ENCODE assay signal across 32 cellular contexts in the genomic region with DNA sequence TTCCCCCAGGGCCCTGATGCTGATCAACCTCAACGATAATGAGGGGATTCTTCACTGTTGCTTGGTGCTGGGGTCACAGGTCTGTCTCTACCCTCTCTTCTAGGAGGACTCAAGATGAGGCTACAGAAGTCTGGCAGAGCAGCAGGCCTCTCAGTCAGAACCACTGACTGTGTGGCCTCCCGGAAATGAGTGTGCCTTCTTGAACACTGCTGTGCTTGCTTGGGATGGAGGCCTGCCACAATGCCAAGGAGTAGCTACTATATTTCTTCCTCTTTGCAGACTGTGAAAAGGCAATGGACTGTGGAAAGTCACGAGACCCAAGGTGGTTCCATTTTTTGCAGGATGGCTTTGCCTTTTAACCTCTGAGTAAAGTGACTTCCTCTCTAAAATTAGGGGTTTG. TPM values are rescaled to one million over a fixed set of nuclear protein-coding genes. Genes with fewer than 3 reads are reported as not detected.
"Had no signal": no experiment of that assay in that cellular context is flagged by ENCODE, and none has a peak within 500 bp of the region (broad histone marks: within the 10 kb centered on the region; RNA-seq: fewer than 3 reads in every experiment).

No MANE protein-coding gene starts in this region.

- H3K9me3 ChIP-seq: left ventricle myocardium inferior, neutrophil, ovary, right atrium auricular region, right lobe of liver, testis, thyroid gland, transverse colon, upper lobe of left lung, vagina had no signal

- H3K36me3 Mint-ChIP-seq: mesothelial cell of epicardium; naive B cell; neural progenitor cell; stimulated activated memory B cell treated with anti-CD40 and anti-IgM and Interleukin-4, amounts not matched to agents 10 μg/mL and 1 μg/mL and 100 μg/mL, for 72 hours had no signal

- H3K4me1 ChIP-seq: neural progenitor cell had no signal

- H3K27ac ChIP-seq: left ventricle myocardium inferior, neural progenitor cell, neutrophil, ovary, right atrium auricular region, right lobe of liver, testis, thyroid gland, transverse colon, upper lobe of left lung, vagina had no signal

- H3K27me3 ChIP-seq: ovary, testis, vagina had no signal

- H3K4me2 ChIP-seq: neural progenitor cell, smooth muscle cell had no signal

- ATAC-seq: left colon; natural killer cell; right lobe of liver; stimulated activated memory B cell treated with anti-CD40 and anti-IgM and Interleukin-4, amounts not matched to agents 10 μg/mL and 1 μg/mL and 100 μg/mL, for 72 hours; stimulated activated naive CD8-positive, alpha-beta T cell treated with anti-CD3 and anti-CD28 coated beads, Interleukin-15, amount 100 ng/mL, for 72 hours had no signal

- H2AFZ ChIP-seq: neural progenitor cell had no signal

- H3K36me3 ChIP-seq: left ventricle myocardium inferior, neural progenitor cell, neutrophil, ovary, right atrium auricular region, right lobe of liver, thyroid gland, transverse colon, upper lobe of left lung, vagina had no signal

- H3K4me3 Mint-ChIP-seq: mesothelial cell of epicardium; naive B cell; natural killer cell; nephron progenitor cell; neural progenitor cell; stimulated activated memory B cell treated with anti-CD40 and anti-IgM and Interleukin-4, amounts not matched to agents 10 μg/mL and 1 μg/mL and 100 μg/mL, for 72 hours; stimulated activated naive CD8-positive, alpha-beta T cell treated with anti-CD3 and anti-CD28 coated beads, Interleukin-15, amount 100 ng/mL, for 72 hours had no signal

- H3K27ac Mint-ChIP-seq: mesothelial cell of epicardium; naive B cell; natural killer cell; neural progenitor cell; progenitor cell of endocrine pancreas; stimulated activated memory B cell treated with anti-CD40 and anti-IgM and Interleukin-4, amounts not matched to agents 10 μg/mL and 1 μg/mL and 100 μg/mL, for 72 hours; stimulated activated naive CD8-positive, alpha-beta T cell treated with anti-CD3 and anti-CD28 coated beads, Interleukin-15, amount 100 ng/mL, for 72 hours had no signal

- DNase-seq: kidney glomerular epithelial cell; left colon; left ventricle myocardium inferior; mesendoderm; naive B cell; natural killer cell; nephron progenitor cell; occipital lobe; ovary; right lobe of liver; stimulated activated CD4-positive, alpha-beta T cell treated with anti-CD3 and anti-CD28 coated beads, Interleukin-1b, Interleukin-23, amount 100 ng/mL, for 48 hours; stimulated activated CD4-positive, alpha-beta T cell treated with anti-CD3 and anti-CD28 coated beads, Interleukin-2, amount 100 ng/mL, for 48 hours; stimulated activated CD4-positive, alpha-beta T cell treated with anti-CD3 and anti-CD28 coated beads, Interleukin-4, amount 100 ng/mL, for 4 hours; stimulated activated CD8-positive, alpha-beta memory T cell treated with anti-CD3 and anti-CD28 coated beads, Interleukin-4, amount 100 ng/mL, for 48 hours; stimulated activated naive CD4-positive, alpha-beta T cell treated with Interleukin-2 at 50 U/mL for 16 hours; stimulated activated naive CD8-positive, alpha-beta T cell treated with anti-CD3 and anti-CD28 coated beads, Interleukin-15, amount 100 ng/mL, for 72 hours; testis; thyroid gland; transverse colon; upper lobe of left lung had no signal

- FAIRE-seq: keratinocyte had no signal

- H3K4me3 ChIP-seq: left ventricle myocardium inferior, lung, neural progenitor cell, ovary, right atrium auricular region, right lobe of liver, smooth muscle cell, testis, thyroid gland, transverse colon, upper lobe of left lung, vagina had no signal

- H3K9me3 Mint-ChIP-seq: mesothelial cell of epicardium; natural killer cell; nephron progenitor cell; stimulated activated memory B cell treated with anti-CD40 and anti-IgM and Interleukin-4, amounts not matched to agents 10 μg/mL and 1 μg/mL and 100 μg/mL, for 72 hours; stimulated activated naive CD8-positive, alpha-beta T cell treated with anti-CD3 and anti-CD28 coated beads, Interleukin-15, amount 100 ng/mL, for 72 hours had no signal

- H3K9ac ChIP-seq: neural progenitor cell had no signal

RNA-seq across cellular contexts. Expression of gene HOXD1, which starts 5.8 kb away (rescaled TPM):
- total RNA-seq: left ventricle myocardium inferior, mesothelial cell of epicardium, mononuclear cell, occipital lobe, progenitor cell of endocrine pancreas, right atrium auricular region, right lobe of liver, smooth muscle cell had no signal
- polyA plus RNA-seq: keratinocyte, smooth muscle cell had no signal

RNA-seq across cellular contexts. Expression of gene HOXD3, which starts 25.6 kb away (rescaled TPM):
- total RNA-seq: left ventricle myocardium inferior, mononuclear cell, natural killer cell, occipital lobe, progenitor cell of endocrine pancreas, pulmonary artery endothelial cell, right atrium auricular region, right lobe of liver, smooth muscle cell had no signal
- polyA plus RNA-seq: keratinocyte, smooth muscle cell had no signal

RNA-seq across cellular contexts. Expression of gene HOXD4, which starts 31.3 kb away (rescaled TPM):
- total RNA-seq: left ventricle myocardium inferior, natural killer cell, occipital lobe, progenitor cell of endocrine pancreas, pulmonary artery endothelial cell, right lobe of liver, smooth muscle cell had no signal
- polyA plus RNA-seq: keratinocyte, smooth muscle cell had no signal

RNA-seq across cellular contexts. Expression of gene HOXD8, which starts 53.2 kb away (rescaled TPM):
- total RNA-seq: mononuclear cell, natural killer cell, occipital lobe, progenitor cell of endocrine pancreas, pulmonary artery endothelial cell had no signal
- polyA plus RNA-seq: keratinocyte, smooth muscle cell had no signal
